In genomic region chr6:3139090-3139903, GRCh38 we compare ENCODE assay signal across 8 cellular contexts. TPM values are rescaled to one million over a fixed set of nuclear protein-coding genes. Genes with fewer than 3 reads are reported as not detected.
A peak's percentile ranks its signal among the peaks of the same experiment; 100 is the strongest.
DNase-seq lines count a peak whose midpoint lies in the region; ATAC-seq and TF ChIP-seq lines count a peak whose summit lies in the region.
"Had no signal": no experiment of that assay in that cellular context is flagged by ENCODE, and none has a peak within 500 bp of the region (broad histone marks: within the 10 kb centered on the region; RNA-seq: fewer than 3 reads in every experiment).

No MANE protein-coding gene starts in this region.

- POLR2A ChIA-PET in naive thymus-derived CD4-positive, alpha-beta T cell (lab: Charles Lee) = interaction anchor here (1.3 kb wide), 1 partner anchor 14 kb away, joined by 4 read pairs; no protein-coding TSS in a partner anchor

- H3K27ac ChIP-seq in naive thymus-derived CD4-positive, alpha-beta T cell (ENCODE audit: low read depth, low read length) = no peak overlapping the region

- no peaks in the 10 kb centered on the region for H3K4me1 ChIP-seq in naive thymus-derived CD4-positive, alpha-beta T cell (ENCODE audit: control insufficient read depth in 2 of 2, insufficient read depth in 2 of 2, low read length in 2 of 2)
- no peaks in the 10 kb centered on the region; the same call in 1 of the 2 replicates for H3K4me1 ChIP-seq in HAP-1

- H3K27ac Mint-ChIP-seq in dendritic cell treated with granulocyte-macrophage colony-stimulating factor and Interleukin-4, amounts not matched to agents 40 ng/mL and 50 ng/mL, for 4 days = peak overlapping the region; percentile 85
- H3K27ac Mint-ChIP-seq in naive thymus-derived CD4-positive, alpha-beta T cell = peak overlapping the region in 1 of 9 donors; percentile 71

- peak; percentile 78 for ATAC-seq in naive thymus-derived CD4-positive, alpha-beta T cell

- no peaks in the 10 kb centered on the region for H3K9me3 ChIP-seq in naive thymus-derived CD4-positive, alpha-beta T cell (ENCODE audit: control insufficient read depth in 2 of 3, low read length in 3 of 3)
- no peaks in the 10 kb centered on the region for H3K9me3 ChIP-seq in HAP-1
- H3K9me3 ChIP-seq: SJSA1 had no signal

- intact Hi-C loops in dendritic cell treated with granulocyte-macrophage colony-stimulating factor and Interleukin-4, amounts not matched to agents 40 ng/mL and 50 ng/mL, for 4 days (cut with micrococcal nuclease) = loop anchor here (1.0 kb wide), 1 partner anchor 18 kb away; the partner anchor contains the start of gene TUBB2A
- intact Hi-C loops in naive thymus-derived CD4-positive, alpha-beta T cell (cut with micrococcal nuclease) = no loop called here

- H3K4me1 Mint-ChIP-seq in dendritic cell treated with granulocyte-macrophage colony-stimulating factor and Interleukin-4, amounts not matched to agents 40 ng/mL and 50 ng/mL, for 4 days (ENCODE audit: low read depth) = peaks cover 22% of the 10 kb centered on the region
- H3K4me1 Mint-ChIP-seq in naive thymus-derived CD4-positive, alpha-beta T cell = no peaks in the 10 kb centered on the region

- no peaks in the 10 kb centered on the region for H3K9me3 Mint-ChIP-seq in dendritic cell treated with granulocyte-macrophage colony-stimulating factor and Interleukin-4, amounts not matched to agents 40 ng/mL and 50 ng/mL, for 4 days
- H3K9me3 Mint-ChIP-seq in naive thymus-derived CD4-positive, alpha-beta T cell = no peaks in the 10 kb centered on the region

- no peak overlapping the region for H3K4me3 ChIP-seq in naive thymus-derived CD4-positive, alpha-beta T cell (ENCODE audit: low read length)
- no peak overlapping the region for H3K4me3 ChIP-seq in HAP-1
- H3K4me3 ChIP-seq: SJSA1 had no signal

- TF ChIP-seq CTCF in GM20000 (IDR thresholded peaks at IDR 0.05; ENCODE audit: extremely low read depth, missing control alignments) = no peak

- H3K4me3 Mint-ChIP-seq in dendritic cell treated with granulocyte-macrophage colony-stimulating factor and Interleukin-4, amounts not matched to agents 40 ng/mL and 50 ng/mL, for 4 days = peak overlapping the region; percentile 59
- no peak overlapping the region for H3K4me3 Mint-ChIP-seq in naive thymus-derived CD4-positive, alpha-beta T cell

- peaks cover 0 to 54% (median 0%) of the 10 kb centered on the region in 3 experiments for H3K36me3 ChIP-seq in naive thymus-derived CD4-positive, alpha-beta T cell (ENCODE audit: control insufficient read depth in 2 of 3, insufficient read depth in 3 of 3, low read length in 3 of 3)
- H3K36me3 ChIP-seq in HAP-1 (replicated peaks) = peaks cover 58% of the 10 kb centered on the region

- peaks cover 10% of the 10 kb centered on the region for H3K36me3 Mint-ChIP-seq in dendritic cell treated with granulocyte-macrophage colony-stimulating factor and Interleukin-4, amounts not matched to agents 40 ng/mL and 50 ng/mL, for 4 days (ENCODE audit: low read depth)
- peaks cover 4 to 64% (median 40%) of the 10 kb centered on the region in 5 donors for H3K36me3 Mint-ChIP-seq in naive thymus-derived CD4-positive, alpha-beta T cell

- no peaks in the 10 kb centered on the region for H3K27me3 Mint-ChIP-seq in dendritic cell treated with granulocyte-macrophage colony-stimulating factor and Interleukin-4, amounts not matched to agents 40 ng/mL and 50 ng/mL, for 4 days
- no peaks in the 10 kb centered on the region for H3K27me3 Mint-ChIP-seq in naive thymus-derived CD4-positive, alpha-beta T cell

- CTCF ChIA-PET in naive thymus-derived CD4-positive, alpha-beta T cell (lab: Charles Lee) = no interaction called here

- DNase-seq in GM20000 (ENCODE audit: low spot score) (peak; percentile 55), NCI-H2196 (lab: John Stamatoyannopoulos, UW; ENCODE audit: unreplicated experiment) (peak; percentile 86), cerebellum (ENCODE audit: low spot score) (no peak), HAP-1 (ENCODE audit: low spot score in 2 of 2) (no peak)
- no peak for DNase-seq in naive thymus-derived CD4-positive, alpha-beta T cell
- no peak for DNase-seq in stimulated activated CD4-positive, alpha-beta T cell treated with anti-CD3 and anti-CD28 coated beads, Interleukin-12 subunit alpha, Interleukin-12 subunit beta, amount 100 ng/mL, for 4 hours

- in situ Hi-C loops in HAP-1 (cut with MboI; ENCODE audit: low sequenced_read_pairs) = no loop called here

- H3K27me3 ChIP-seq in naive thymus-derived CD4-positive, alpha-beta T cell (ENCODE audit: control insufficient read depth in 2 of 2, insufficient read depth in 2 of 2, low read length in 2 of 2) = no peaks in the 10 kb centered on the region
- no peaks in the 10 kb centered on the region for H3K27me3 ChIP-seq in HAP-1 (ENCODE audit: low read depth)
- H3K27me3 ChIP-seq: SJSA1 had no signal

RNA-seq across cellular contexts. Expression of gene TUBB2A, which starts 18.0 kb away (rescaled TPM):
- 10 to 100 TPM in 2 of 5 experiments, 1 to 10 TPM in 3; 2.2 to 39.6 (median 3.1) TPM for total RNA-seq in naive thymus-derived CD4-positive, alpha-beta T cell
- 1 to 10 TPM; 1.3 to 5.4 TPM for polyA plus RNA-seq in naive thymus-derived CD4-positive, alpha-beta T cell
- 485 TPM for total RNA-seq in cerebellum

RNA-seq across cellular contexts. Expression of gene BPHL, which starts 20.8 kb away (rescaled TPM):
- total RNA-seq in naive thymus-derived CD4-positive, alpha-beta T cell = 10 to 100 TPM in 2 of 5 experiments, 1 to 10 TPM in 3; 7.9 to 18.0 (median 10.0) TPM
- 1 to 10 TPM; 9.3 to 9.6 TPM for polyA plus RNA-seq in naive thymus-derived CD4-positive, alpha-beta T cell
- total RNA-seq in cerebellum = 26.6 TPM

Comparison
In these comparisons a context has a peak if more than half of its experiments do, and no peak if none do; other contexts are left out.
1. DNase-seq: peak in GM20000 (single experiment) and NCI-H2196 (single experiment); none in naive thymus-derived CD4-positive, alpha-beta T cell (0 of 9), cerebellum (single experiment), HAP-1 (0 of 2) and stimulated activated CD4-positive, alpha-beta T cell treated with anti-CD3 and anti-CD28 coated beads, Interleukin-12 subunit alpha, Interleukin-12 subunit beta, amount 100 ng/mL, for 4 hours (single experiment).
2. RNA of gene TUBB2A, which starts 18.0 kb away (total RNA-seq): 485 TPM in cerebellum (single experiment); 2.2 to 39.6 TPM in naive thymus-derived CD4-positive, alpha-beta T cell; every median in the first group is over 10 times any median in the second.